ENCODE assay signal across 39 cellular contexts in genomic region chr2:65287364-65287763, GRCh38.
"Had no signal": no experiment of that assay in that cellular context is flagged by ENCODE, and none has a peak within 500 bp of the region (broad histone marks: within the 10 kb centered on the region; RNA-seq: fewer than 3 reads in every experiment).

No MANE protein-coding gene starts in this region.

- H3K27ac Mint-ChIP-seq: activated naive CD4-positive, alpha-beta T cell treated with anti-CD3 and anti-CD28 coated beads for 36 hours; activated naive CD4-positive, alpha-beta T cell treated with anti-CD3 and anti-CD28 coated beads, Interleukin-2, amount 10 ng/mL, durations not matched to agents 7 days and 5 days; activated naive CD4-positive, alpha-beta T cell treated with anti-CD3 and anti-CD28 coated beads, Interleukin-2, amount 50 U/mL, for 24 hours; activated naive CD4-positive, alpha-beta T cell treated with anti-CD3 and anti-CD28 coated beads, Interleukin-2, amount 50 U/mL, for 72 hours; activated naive CD8-positive, alpha-beta T cell; activated naive CD8-positive, alpha-beta T cell treated with anti-CD3 and anti-CD28 coated beads for 36 hours; activated naive CD8-positive, alpha-beta T cell treated with anti-CD3 and anti-CD28 coated beads, Interleukin-2, amount 10 ng/mL, durations not matched to agents 7 days and 5 days; activated naive CD8-positive, alpha-beta T cell treated with anti-CD3 and anti-CD28 coated beads, Interleukin-2, amount 50 U/mL, for 24 hours; activated T-cell treated with anti-CD3 and anti-CD28 coated beads, Interleukin-2, amount 50 U/mL, for 24 hours; activated T-cell treated with anti-CD3 and anti-CD28 coated beads, Interleukin-2, amount 50 U/mL, for 72 hours; activated T-helper 1 cell treated with anti-CD3 and anti-CD28 coated beads, Interleukin-12 subunit alpha, Interleukin-12 subunit beta, Interleukin-2, Interleukin-4 antibody, amounts not matched to agents 30 ng/mL and 10 ng/mL and 1 ng/mL, durations not matched to agents 14 hours and 24 hours and 36 hours; activated T-helper 17 cell treated with anti-CD3 and anti-CD28 coated beads, Interleukin-2, amount 50 U/mL, for 72 hours; activated T-helper 2 cell treated with anti-CD3 and anti-CD28 coated beads, Interferon-gamma antibody, Interleukin-2, Interleukin-4, amounts not matched to agents 10 μg/mL and 5 μg/mL and 100 μg/mL, durations not matched to agents 14 hours and 24 hours and 36 hours; brain had no signal

- ATAC-seq: activated naive CD4-positive, alpha-beta T cell treated with anti-CD3 and anti-CD28 coated beads, Interleukin-2, amount 50 U/mL, for 72 hours; activated naive CD8-positive, alpha-beta T cell treated with anti-CD3 and anti-CD28 coated beads, Interleukin-2, amount 50 U/mL, for 24 hours; activated T-cell treated with anti-CD3 and anti-CD28 coated beads, Interleukin-2, amount 50 U/mL, for 4 hours; activated T-cell treated with anti-CD3 and anti-CD28 coated beads, Interleukin-2, amount 50 U/mL, for 72 hours; activated T-helper 17 cell treated with anti-CD3 and anti-CD28 coated beads, Interleukin-2, amount 50 U/mL, for 72 hours; body of pancreas had no signal

- DNase-seq: activated effector memory CD4-positive, alpha-beta T cell treated with anti-CD3 and anti-CD28 coated beads, Interleukin-2, amount 50 U/mL, for 16 hours; activated effector memory CD4-positive, alpha-beta T cell treated with Interleukin-2 at 50 U/mL for 16 hours; activated gamma-delta T cell; activated gamma-delta T cell treated with Interleukin-2 at 50 U/mL for 16 hours; activated naive CD4-positive, alpha-beta T cell; activated naive CD4-positive, alpha-beta T cell treated with anti-CD3 and anti-CD28 coated beads for 36 hours; activated naive CD4-positive, alpha-beta T cell treated with anti-CD3 and anti-CD28 coated beads, Interleukin-2, amount 10 ng/mL, durations not matched to agents 7 days and 5 days; activated naive CD4-positive, alpha-beta T cell treated with anti-CD3 and anti-CD28 coated beads, Interleukin-2, amount 50 U/mL, for 16 hours; activated naive CD4-positive, alpha-beta T cell treated with Interleukin-2 at 50 U/mL for 16 hours; activated naive CD8-positive, alpha-beta T cell treated with anti-CD3 and anti-CD28 coated beads for 36 hours; activated naive CD8-positive, alpha-beta T cell treated with anti-CD3 and anti-CD28 coated beads, Interleukin-2, amount 10 ng/mL, durations not matched to agents 7 days and 5 days; activated naive CD8-positive, alpha-beta T cell treated with anti-CD3 and anti-CD28 coated beads, Interleukin-2, amount 50 U/mL, for 24 hours; activated T-cell treated with anti-CD3 and anti-CD28 coated beads, Interleukin-2, amount 50 U/mL, for 24 hours; activated T-cell treated with anti-CD3 and anti-CD28 coated beads, Interleukin-2, amount 50 U/mL, for 4 hours; activated T-cell treated with anti-CD3 and anti-CD28 coated beads, Interleukin-2, amount 50 U/mL, for 48 hours; activated T-cell treated with anti-CD3 and anti-CD28 coated beads, Interleukin-2, amount 50 U/mL, for 72 hours; adrenal gland; amniotic stem cell; amygdala; anterior cingulate cortex; aorta; body of pancreas; brain microvascular endothelial cell; caudate nucleus; central memory CD4-positive, alpha-beta T cell; cerebellar nuclear complex had no signal

- H3K9me3 Mint-ChIP-seq: activated naive CD4-positive, alpha-beta T cell treated with anti-CD3 and anti-CD28 coated beads for 36 hours; activated naive CD4-positive, alpha-beta T cell treated with anti-CD3 and anti-CD28 coated beads, Interleukin-2, amount 10 ng/mL, durations not matched to agents 7 days and 5 days; activated naive CD4-positive, alpha-beta T cell treated with anti-CD3 and anti-CD28 coated beads, Interleukin-2, amount 50 U/mL, for 24 hours; activated naive CD4-positive, alpha-beta T cell treated with anti-CD3 and anti-CD28 coated beads, Interleukin-2, amount 50 U/mL, for 72 hours; activated naive CD8-positive, alpha-beta T cell treated with anti-CD3 and anti-CD28 coated beads for 36 hours; activated naive CD8-positive, alpha-beta T cell treated with anti-CD3 and anti-CD28 coated beads, Interleukin-2, amount 10 ng/mL, durations not matched to agents 7 days and 5 days; activated naive CD8-positive, alpha-beta T cell treated with anti-CD3 and anti-CD28 coated beads, Interleukin-2, amount 50 U/mL, for 24 hours; activated T-cell treated with anti-CD3 and anti-CD28 coated beads, Interleukin-2, amount 50 U/mL, for 24 hours; activated T-cell treated with anti-CD3 and anti-CD28 coated beads, Interleukin-2, amount 50 U/mL, for 4 hours; activated T-cell treated with anti-CD3 and anti-CD28 coated beads, Interleukin-2, amount 50 U/mL, for 72 hours; activated T-helper 1 cell treated with anti-CD3 and anti-CD28 coated beads, Interleukin-12 subunit alpha, Interleukin-12 subunit beta, Interleukin-2, Interleukin-4 antibody, amounts not matched to agents 30 ng/mL and 10 ng/mL and 1 ng/mL, durations not matched to agents 14 hours and 24 hours and 36 hours; activated T-helper 17 cell treated with anti-CD3 and anti-CD28 coated beads, Interleukin-2, amount 50 U/mL, for 72 hours; activated T-helper 2 cell treated with anti-CD3 and anti-CD28 coated beads, Interferon-gamma antibody, Interleukin-2, Interleukin-4, amounts not matched to agents 10 μg/mL and 5 μg/mL and 100 μg/mL, durations not matched to agents 14 hours and 24 hours and 36 hours; central memory CD8-positive, alpha-beta T cell had no signal

- H3K4me1 Mint-ChIP-seq: activated naive CD4-positive, alpha-beta T cell treated with anti-CD3 and anti-CD28 coated beads, Interleukin-2, amount 10 ng/mL, durations not matched to agents 7 days and 5 days; activated naive CD4-positive, alpha-beta T cell treated with anti-CD3 and anti-CD28 coated beads, Interleukin-2, amount 50 U/mL, for 24 hours; activated T-helper 17 cell treated with anti-CD3 and anti-CD28 coated beads, Interleukin-2, amount 50 U/mL, for 72 hours; central memory CD8-positive, alpha-beta T cell had no signal

- H3K4me1 ChIP-seq: adrenal gland, ascending aorta, body of pancreas, breast epithelium had no signal

- FAIRE-seq: astrocyte, bronchial epithelial cell had no signal

- H3K36me3 Mint-ChIP-seq: activated naive CD4-positive, alpha-beta T cell treated with anti-CD3 and anti-CD28 coated beads, Interleukin-2, amount 10 ng/mL, durations not matched to agents 7 days and 5 days; activated naive CD4-positive, alpha-beta T cell treated with anti-CD3 and anti-CD28 coated beads, Interleukin-2, amount 50 U/mL, for 24 hours; activated naive CD4-positive, alpha-beta T cell treated with anti-CD3 and anti-CD28 coated beads, Interleukin-2, amount 50 U/mL, for 72 hours; activated naive CD8-positive, alpha-beta T cell; activated naive CD8-positive, alpha-beta T cell treated with anti-CD3 and anti-CD28 coated beads for 36 hours; activated naive CD8-positive, alpha-beta T cell treated with anti-CD3 and anti-CD28 coated beads, Interleukin-2, amount 10 ng/mL, durations not matched to agents 7 days and 5 days; brain had no signal

- H3K4me3 ChIP-seq: adrenal gland, ascending aorta, body of pancreas, breast epithelium, cardiac muscle cell had no signal

- H3K36me3 ChIP-seq: adrenal gland, ascending aorta, brain microvascular endothelial cell, breast epithelium, cardiac muscle cell had no signal

- H3K9me3 ChIP-seq: adrenal gland, ascending aorta, body of pancreas, breast epithelium had no signal

- H3K27me3 Mint-ChIP-seq: activated naive CD4-positive, alpha-beta T cell treated with anti-CD3 and anti-CD28 coated beads, Interleukin-2, amount 50 U/mL, for 24 hours; activated naive CD8-positive, alpha-beta T cell; activated naive CD8-positive, alpha-beta T cell treated with anti-CD3 and anti-CD28 coated beads for 36 hours; activated T-helper 17 cell treated with anti-CD3 and anti-CD28 coated beads, Interleukin-2, amount 50 U/mL, for 72 hours; brain; central memory CD8-positive, alpha-beta T cell had no signal

- H3K27ac ChIP-seq: adrenal gland, ascending aorta, body of pancreas, brain microvascular endothelial cell, breast epithelium, cardiac muscle cell had no signal

- H3K27me3 ChIP-seq: adrenal gland, ascending aorta, body of pancreas, brain microvascular endothelial cell, breast epithelium had no signal

- H3K4me3 Mint-ChIP-seq: activated naive CD4-positive, alpha-beta T cell treated with anti-CD3 and anti-CD28 coated beads for 36 hours; activated naive CD4-positive, alpha-beta T cell treated with anti-CD3 and anti-CD28 coated beads, Interleukin-2, amount 10 ng/mL, durations not matched to agents 7 days and 5 days; activated naive CD4-positive, alpha-beta T cell treated with anti-CD3 and anti-CD28 coated beads, Interleukin-2, amount 50 U/mL, for 24 hours; activated naive CD8-positive, alpha-beta T cell; activated naive CD8-positive, alpha-beta T cell treated with anti-CD3 and anti-CD28 coated beads for 36 hours; activated naive CD8-positive, alpha-beta T cell treated with anti-CD3 and anti-CD28 coated beads, Interleukin-2, amount 10 ng/mL, durations not matched to agents 7 days and 5 days; activated naive CD8-positive, alpha-beta T cell treated with anti-CD3 and anti-CD28 coated beads, Interleukin-2, amount 50 U/mL, for 24 hours; activated T-cell treated with anti-CD3 and anti-CD28 coated beads, Interleukin-2, amount 50 U/mL, for 24 hours; activated T-cell treated with anti-CD3 and anti-CD28 coated beads, Interleukin-2, amount 50 U/mL, for 4 hours; activated T-cell treated with anti-CD3 and anti-CD28 coated beads, Interleukin-2, amount 50 U/mL, for 72 hours; activated T-helper 1 cell treated with anti-CD3 and anti-CD28 coated beads, Interleukin-12 subunit alpha, Interleukin-12 subunit beta, Interleukin-2, Interleukin-4 antibody, amounts not matched to agents 30 ng/mL and 10 ng/mL and 1 ng/mL, durations not matched to agents 14 hours and 24 hours and 36 hours; activated T-helper 17 cell treated with anti-CD3 and anti-CD28 coated beads, Interleukin-2, amount 50 U/mL, for 72 hours; brain; central memory CD8-positive, alpha-beta T cell had no signal
